ENCODE assay signal across 19 cellular contexts in the genomic region with DNA sequence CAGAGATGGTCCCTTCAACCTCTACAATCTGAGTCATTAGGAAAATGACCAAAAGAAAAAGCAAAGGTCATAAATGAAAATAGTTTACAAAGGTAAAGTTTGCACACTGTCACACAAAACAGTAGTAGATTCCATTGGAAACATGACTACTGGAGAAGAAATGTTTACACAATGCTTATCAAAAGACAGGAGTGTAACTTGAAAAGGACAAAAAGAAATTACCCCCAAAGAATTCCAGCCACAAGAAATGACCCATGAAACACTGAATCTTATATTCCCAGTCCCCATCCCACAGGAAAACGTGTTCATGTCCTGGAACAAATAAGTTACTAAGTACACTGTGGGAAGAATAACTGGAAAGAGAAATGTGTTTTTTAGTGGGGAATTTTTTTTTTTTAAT.
"Had no signal": no experiment of that assay in that cellular context is flagged by ENCODE, and none has a peak within 500 bp of the region (broad histone marks: within the 10 kb centered on the region; RNA-seq: fewer than 3 reads in every experiment).

No MANE protein-coding gene starts in this region.

- H3K27me3 ChIP-seq: dorsolateral prefrontal cortex, gastrocnemius medialis, heart right ventricle, left lung, neutrophil, pancreas, right lobe of liver, tibial nerve, upper lobe of left lung had no signal

- H3K27ac ChIP-seq: dorsolateral prefrontal cortex, gastrocnemius medialis, heart right ventricle, left lung, neutrophil, pancreas, right lobe of liver, thoracic aorta, tibial nerve, upper lobe of left lung had no signal

- H3K9me3 ChIP-seq: gastrocnemius medialis, heart right ventricle, left lung, mucosa of descending colon, neutrophil, pancreas, right lobe of liver, thoracic aorta, tibial nerve, upper lobe of left lung had no signal

- H3K4me3 ChIP-seq: dorsolateral prefrontal cortex, gastrocnemius medialis, heart right ventricle, left lung, mucosa of descending colon, pancreas, right lobe of liver, thoracic aorta, tibial nerve, upper lobe of left lung had no signal

- H3K4me1 ChIP-seq: gastrocnemius medialis, heart right ventricle, left lung, pancreas, right lobe of liver, tibial nerve, upper lobe of left lung had no signal

- DNase-seq: dorsolateral prefrontal cortex; effector CD4-positive, alpha-beta T cell; foreskin fibroblast; gastrocnemius medialis; heart right ventricle; hippocampal formation; left lung; mesenchymal stem cell; mucosa of descending colon; naive B cell; pancreas; right lobe of liver; stimulated activated CD4-positive, alpha-beta T cell treated with anti-CD3 and anti-CD28 coated beads, Interleukin-4, amount 100 ng/mL, for 4 hours; stimulated activated naive CD8-positive, alpha-beta T cell treated with anti-CD3 and anti-CD28 coated beads, Interleukin-15, Interleukin-2, amounts not matched to agents 100 U/mL and 50 U/mL, for 24 hours; substantia nigra; upper lobe of left lung had no signal

- H3K36me3 ChIP-seq: gastrocnemius medialis, heart right ventricle, left lung, neutrophil, pancreas, right lobe of liver, thoracic aorta, tibial nerve, upper lobe of left lung had no signal
